Comparison of ENCODE assay signal across 8 cellular contexts in genomic region chr10:97648557-97649404, GRCh38. TPM values are rescaled to one million over a fixed set of nuclear protein-coding genes. Genes with fewer than 3 reads are reported as not detected.
DNase-seq lines count a peak whose midpoint lies in the region; ATAC-seq and TF ChIP-seq lines count a peak whose summit lies in the region.

No MANE protein-coding gene starts in this region.

- H3K27me3 ChIP-seq in foreskin keratinocyte = no peaks in the 10 kb centered on the region

- DNase-seq in EL (peak; percentile 96), Kasumi-1 (lab: John Stamatoyannopoulos, UW) (peak; percentile 65 to 69), foreskin keratinocyte (peak; percentile 89 to 94), sciatic nerve (ENCODE audit: low spot score) (no peak), NCI-H187 (lab: John Stamatoyannopoulos, UW) (no peak), NCI-H2081 treated with DMSO at 0.1 percent for 48 hours (lab: John Stamatoyannopoulos, UW) (no peak)

- no peaks in the 10 kb centered on the region for H3K27me3 Mint-ChIP-seq in activated T-helper 17 cell treated with anti-CD3 and anti-CD28 coated beads, Interleukin-2, amount 50 U/mL, for 72 hours

- peaks cover 5% of the 10 kb centered on the region for H3K4me1 Mint-ChIP-seq in activated T-helper 17 cell treated with anti-CD3 and anti-CD28 coated beads, Interleukin-2, amount 50 U/mL, for 72 hours

- no peaks in the 10 kb centered on the region for H3K9me3 Mint-ChIP-seq in activated T-helper 17 cell treated with anti-CD3 and anti-CD28 coated beads, Interleukin-2, amount 50 U/mL, for 72 hours

- H3K27ac Mint-ChIP-seq in activated T-helper 17 cell treated with anti-CD3 and anti-CD28 coated beads, Interleukin-2, amount 50 U/mL, for 72 hours = peak overlapping the region; percentile 94

- peaks cover 45% of the 10 kb centered on the region for H3K36me3 Mint-ChIP-seq in activated T-helper 17 cell treated with anti-CD3 and anti-CD28 coated beads, Interleukin-2, amount 50 U/mL, for 72 hours (ENCODE audit: low read depth)

- peaks cover 47% of the 10 kb centered on the region for H3K4me1 ChIP-seq in foreskin keratinocyte

- peak overlapping the region; percentile 85 for H3K27ac ChIP-seq in foreskin keratinocyte

- no peak for TF ChIP-seq CTCF in foreskin keratinocyte (conservative IDR thresholded peaks at IDR 0.05)

- ATAC-seq in GM21717 (IDR thresholded peaks at IDR 0.05; ENCODE audit: unreplicated experiment) = peak; percentile 57
- peak; percentile 100 for ATAC-seq in activated T-helper 17 cell treated with anti-CD3 and anti-CD28 coated beads, Interleukin-2, amount 50 U/mL, for 72 hours (replicated peaks)
- ATAC-seq in foreskin keratinocyte = peak; percentile 78
- peak; percentile 90 for ATAC-seq in sciatic nerve

- peak overlapping the region; percentile 71 for H3K4me3 Mint-ChIP-seq in activated T-helper 17 cell treated with anti-CD3 and anti-CD28 coated beads, Interleukin-2, amount 50 U/mL, for 72 hours

- intact Hi-C loops in sciatic nerve (cut with DNase I) = no loop called here

RNA-seq across cellular contexts. Expression of gene PI4K2A, which starts 8.3 kb away (rescaled TPM):
- total RNA-seq in activated T-helper 17 cell treated with anti-CD3 and anti-CD28 coated beads, Interleukin-2, amount 50 U/mL, for 72 hours = 10 to 100 TPM in 1 of 2 donors, 1 to 10 TPM in 1; 6.6 to 12.4 TPM
- total RNA-seq in foreskin keratinocyte (28.9 and 34.3 TPM in 2 replicates), sciatic nerve (16.1 TPM)
- polyA plus RNA-seq in foreskin keratinocyte = 25.7 and 28.1 TPM in 2 replicates

RNA-seq across cellular contexts. Expression of gene MORN4, which starts 15.5 kb away (rescaled TPM):
- 1 to 10 TPM in 1 of 2 donors, under 1 TPM in 1; 0.79 to 2.4 TPM for total RNA-seq in activated T-helper 17 cell treated with anti-CD3 and anti-CD28 coated beads, Interleukin-2, amount 50 U/mL, for 72 hours
- total RNA-seq in foreskin keratinocyte = 7.4 and 9.7 TPM in 2 replicates
- polyA plus RNA-seq in foreskin keratinocyte = 8.9 and 11.3 TPM in 2 replicates
- total RNA-seq in sciatic nerve = 9.9 TPM

RNA-seq across cellular contexts. Expression of gene AVPI1, which starts 38.3 kb away (rescaled TPM):
- 1 to 10 TPM; 1.5 to 1.9 TPM for total RNA-seq in activated T-helper 17 cell treated with anti-CD3 and anti-CD28 coated beads, Interleukin-2, amount 50 U/mL, for 72 hours
- total RNA-seq in foreskin keratinocyte (19.7 and 22.7 TPM in 2 replicates), sciatic nerve (41.8 TPM)
- polyA plus RNA-seq in foreskin keratinocyte = 20.4 and 24.0 TPM in 2 replicates

RNA-seq across cellular contexts. Expression of gene C10orf62, which starts 59.3 kb away (rescaled TPM):
- total RNA-seq in activated T-helper 17 cell treated with anti-CD3 and anti-CD28 coated beads, Interleukin-2, amount 50 U/mL, for 72 hours = not detected
- not detected in 2 replicates for total RNA-seq in foreskin keratinocyte
- polyA plus RNA-seq in foreskin keratinocyte = not detected in 2 replicates
- total RNA-seq in sciatic nerve = not detected

Comparison
In these comparisons a context has a peak if more than half of its experiments do, and no peak if none do; other contexts are left out.
1. DNase-seq: peak in EL (single experiment), Kasumi-1 (2 of 2) and foreskin keratinocyte (2 of 2); none in sciatic nerve (single experiment), NCI-H187 (0 of 2) and NCI-H2081 treated with DMSO at 0.1 percent for 48 hours (single experiment).
2. Peak in every context shown above with its lines, with median percentiles within 50 percentile points of each other: ATAC-seq.